Comparison of ENCODE assay signal across 35 cellular contexts in the genomic region with DNA sequence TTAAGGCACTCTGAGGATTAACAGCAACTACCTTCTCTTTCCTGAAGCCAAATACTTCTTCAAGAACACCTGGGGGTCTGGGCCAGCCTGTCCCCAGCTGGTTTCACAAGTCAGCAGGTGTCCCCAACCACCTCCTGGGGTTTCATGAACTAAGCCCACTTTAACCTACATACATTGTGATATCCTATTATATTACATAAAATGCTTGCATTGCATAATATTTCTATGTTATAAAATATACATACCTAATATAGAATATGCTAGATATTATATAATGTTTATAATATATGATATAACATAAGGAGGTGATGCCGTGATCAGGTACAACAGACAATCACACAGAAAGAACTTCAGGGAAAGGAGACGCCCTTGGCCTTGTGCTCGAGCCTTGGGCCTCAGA.
"Had no signal": no experiment of that assay in that cellular context is flagged by ENCODE, and none has a peak within 500 bp of the region (broad histone marks: within the 10 kb centered on the region; RNA-seq: fewer than 3 reads in every experiment).

No MANE protein-coding gene starts in this region.

- H3K27me3 ChIP-seq: ascending aorta, cardiac muscle cell had no signal

- H3K27ac ChIP-seq: ascending aorta, cardiac muscle cell, VCaP had no signal

- H3K27me3 Mint-ChIP-seq: activated B cell treated with CpG ODN at 0.5 μM for 24 hours; activated CD4-positive, alpha-beta memory T cell treated with anti-CD3 and anti-CD28 coated beads for 36 hours; activated CD4-positive, alpha-beta T cell treated with anti-CD3 and anti-CD28 coated beads, Interleukin-2, amount 10 ng/mL, durations not matched to agents 24 days and 14 days; activated CD8-positive, alpha-beta T cell treated with anti-CD3 and anti-CD28 coated beads for 36 hours; activated naive CD8-positive, alpha-beta T cell treated with anti-CD3 and anti-CD28 coated beads, Interleukin-2, amount 10 ng/mL, durations not matched to agents 7 days and 5 days; brain; central memory CD8-positive, alpha-beta T cell had no signal

- H3K4me1 Mint-ChIP-seq: activated B cell treated with CpG ODN at 0.5 μM for 24 hours; activated CD4-positive, alpha-beta T cell treated with anti-CD3 and anti-CD28 coated beads, Interleukin-2, amount 10 ng/mL, durations not matched to agents 24 days and 14 days; activated naive CD4-positive, alpha-beta T cell treated with anti-CD3 and anti-CD28 coated beads, Interleukin-2, amount 10 ng/mL, durations not matched to agents 7 days and 5 days; activated naive CD4-positive, alpha-beta T cell treated with anti-CD3 and anti-CD28 coated beads, Interleukin-2, amount 50 U/mL, for 24 hours; activated naive CD8-positive, alpha-beta T cell treated with anti-CD3 and anti-CD28 coated beads, Interleukin-2, amount 10 ng/mL, durations not matched to agents 7 days and 5 days; activated naive CD8-positive, alpha-beta T cell treated with anti-CD3 and anti-CD28 coated beads, Interleukin-2, amount 50 U/mL, for 24 hours; central memory CD8-positive, alpha-beta T cell had no signal

- H3K4me3 ChIP-seq: ascending aorta, cardiac muscle cell had no signal

- ATAC-seq: activated CD8-positive, alpha-beta T cell treated with anti-CD3 and anti-CD28 coated beads for 36 hours; activated naive CD8-positive, alpha-beta T cell treated with anti-CD3 and anti-CD28 coated beads, Interleukin-2, amount 50 U/mL, for 24 hours had no signal

- H3K4me3 Mint-ChIP-seq: activated B cell treated with CpG ODN at 0.5 μM for 24 hours; activated CD4-positive, alpha-beta memory T cell treated with anti-CD3 and anti-CD28 coated beads for 36 hours; activated CD4-positive, alpha-beta T cell treated with anti-CD3 and anti-CD28 coated beads, Interleukin-2, amount 10 ng/mL, durations not matched to agents 24 days and 14 days; activated CD8-positive, alpha-beta T cell treated with anti-CD3 and anti-CD28 coated beads for 36 hours; activated naive CD4-positive, alpha-beta T cell treated with anti-CD3 and anti-CD28 coated beads, Interleukin-2, amount 10 ng/mL, durations not matched to agents 7 days and 5 days; activated naive CD4-positive, alpha-beta T cell treated with anti-CD3 and anti-CD28 coated beads, Interleukin-2, amount 50 U/mL, for 24 hours; activated naive CD8-positive, alpha-beta T cell; activated naive CD8-positive, alpha-beta T cell treated with anti-CD3 and anti-CD28 coated beads, Interleukin-2, amount 10 ng/mL, durations not matched to agents 7 days and 5 days; activated naive CD8-positive, alpha-beta T cell treated with anti-CD3 and anti-CD28 coated beads, Interleukin-2, amount 50 U/mL, for 24 hours; brain; central memory CD8-positive, alpha-beta T cell; T-helper 1 cell treated with Interleukin-12 subunit alpha and Interleukin-12 subunit beta and Interleukin-4 antibody, amounts not matched to agents 30 μg/mL and 1 μg/mL, for 36 hours; T-helper 2 cell treated with Interferon-gamma antibody and Interleukin-4, amounts not matched to agents 5 μg/mL and 100 μg/mL, for 36 hours had no signal

- H3K36me3 ChIP-seq: ascending aorta, cardiac muscle cell had no signal

- DNase-seq: activated B cell treated with CpG ODN at 0.5 μM for 24 hours; activated CD4-positive, alpha-beta memory T cell treated with anti-CD3 and anti-CD28 coated beads for 36 hours; activated CD4-positive, alpha-beta T cell treated with anti-CD3 and anti-CD28 coated beads for 4 hours; activated CD4-positive, alpha-beta T cell treated with anti-CD3 and anti-CD28 coated beads, Interleukin-2, amount 10 ng/mL, durations not matched to agents 24 days and 14 days; activated CD4-positive, alpha-beta T cell treated with anti-CD3 and anti-CD28 coated beads, Interleukin-2, amount 50 U/mL, for 1 hour; activated CD4-positive, alpha-beta T cell treated with anti-CD3 and anti-CD28 coated beads, Interleukin-2, amount 50 U/mL, for 4 hours; activated CD4-positive, CD25-positive, alpha-beta regulatory T cell treated with anti-CD3 and anti-CD28 coated beads, Interleukin-2, amount 50 U/mL, for 72 hours; activated CD8-positive, alpha-beta memory T cell treated with anti-CD3 and anti-CD28 coated beads, Interleukin-2, amount 50 U/mL, for 4 hours; activated CD8-positive, alpha-beta T cell treated with anti-CD3 and anti-CD28 coated beads for 36 hours; activated effector memory CD4-positive, alpha-beta T cell treated with Interleukin-2 at 50 U/mL for 16 hours; activated gamma-delta T cell; activated naive CD4-positive, alpha-beta T cell treated with anti-CD3 and anti-CD28 coated beads, Interleukin-2, amount 10 ng/mL, durations not matched to agents 7 days and 5 days; activated naive CD4-positive, alpha-beta T cell treated with Interleukin-2 at 50 U/mL for 16 hours; activated naive CD8-positive, alpha-beta T cell treated with anti-CD3 and anti-CD28 coated beads, Interleukin-2, amount 10 ng/mL, durations not matched to agents 7 days and 5 days; activated naive CD8-positive, alpha-beta T cell treated with anti-CD3 and anti-CD28 coated beads, Interleukin-2, amount 50 U/mL, for 24 hours; activated T-cell treated with anti-CD3 and anti-CD28 coated beads for 4 hours; activated T-cell treated with anti-CD3 and anti-CD28 coated beads, Interleukin-2, amount 50 U/mL, for 1 hour; activated T-cell treated with anti-CD3 and anti-CD28 coated beads, Interleukin-2, amount 50 U/mL, for 48 hours; amygdala; anterior cingulate cortex; caudate nucleus; cerebellar nuclear complex; T-helper 1 cell; T-helper 2 cell; T-helper 9 cell had no signal

- H3K36me3 Mint-ChIP-seq: activated CD4-positive, alpha-beta memory T cell treated with anti-CD3 and anti-CD28 coated beads for 36 hours; activated naive CD4-positive, alpha-beta T cell treated with anti-CD3 and anti-CD28 coated beads, Interleukin-2, amount 10 ng/mL, durations not matched to agents 7 days and 5 days; activated naive CD4-positive, alpha-beta T cell treated with anti-CD3 and anti-CD28 coated beads, Interleukin-2, amount 50 U/mL, for 24 hours; activated naive CD8-positive, alpha-beta T cell; activated naive CD8-positive, alpha-beta T cell treated with anti-CD3 and anti-CD28 coated beads, Interleukin-2, amount 10 ng/mL, durations not matched to agents 7 days and 5 days; brain had no signal

- H3K9me3 ChIP-seq: ascending aorta had no signal

- H3K9me3 Mint-ChIP-seq: activated B cell treated with CpG ODN at 0.5 μM for 24 hours; activated CD4-positive, alpha-beta memory T cell treated with anti-CD3 and anti-CD28 coated beads for 36 hours; activated CD8-positive, alpha-beta T cell treated with anti-CD3 and anti-CD28 coated beads for 36 hours; activated naive CD4-positive, alpha-beta T cell treated with anti-CD3 and anti-CD28 coated beads, Interleukin-2, amount 10 ng/mL, durations not matched to agents 7 days and 5 days; activated naive CD4-positive, alpha-beta T cell treated with anti-CD3 and anti-CD28 coated beads, Interleukin-2, amount 50 U/mL, for 24 hours; activated naive CD8-positive, alpha-beta T cell treated with anti-CD3 and anti-CD28 coated beads, Interleukin-2, amount 10 ng/mL, durations not matched to agents 7 days and 5 days; activated naive CD8-positive, alpha-beta T cell treated with anti-CD3 and anti-CD28 coated beads, Interleukin-2, amount 50 U/mL, for 24 hours; activated T-helper 2 cell treated with anti-CD3 and anti-CD28 coated beads, Interferon-gamma antibody, Interleukin-2, Interleukin-4, amounts not matched to agents 10 μg/mL and 5 μg/mL and 100 μg/mL, durations not matched to agents 14 hours and 24 hours and 36 hours; central memory CD8-positive, alpha-beta T cell; T-helper 1 cell treated with Interleukin-12 subunit alpha and Interleukin-12 subunit beta and Interleukin-4 antibody, amounts not matched to agents 30 μg/mL and 1 μg/mL, for 36 hours; T-helper 2 cell treated with Interferon-gamma antibody and Interleukin-4, amounts not matched to agents 5 μg/mL and 100 μg/mL, for 36 hours had no signal
